In the genomic region with DNA sequence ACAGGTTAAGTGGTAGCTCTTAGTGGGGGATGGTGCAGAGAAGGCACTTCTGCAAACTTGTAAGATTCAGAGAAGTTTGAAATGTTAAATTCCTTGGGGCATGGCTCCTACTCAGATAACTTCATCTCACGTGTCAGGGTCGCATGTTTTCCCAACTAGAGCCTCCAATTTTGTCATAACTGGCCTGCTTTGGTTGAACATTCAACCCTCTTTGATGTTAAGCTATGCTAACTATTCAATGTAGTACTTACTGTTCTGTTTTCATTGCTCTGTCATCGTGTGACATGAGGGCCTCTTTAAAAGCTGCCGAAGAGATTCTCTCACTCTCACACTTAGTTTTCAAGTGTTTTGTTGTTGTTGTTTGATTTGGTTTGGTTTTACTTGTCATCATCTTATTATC, we compare ENCODE assay signal across 1 cellular context.
TF ChIP-seq lines count a peak whose summit lies in the region.

No MANE protein-coding gene starts in this region.

TF ChIP-seq in IMR-90, 13 proteins besides CTCF, POLR2A, EP300 and RAD21:
- TF ChIP-seq MAZ (IDR thresholded peaks at IDR 0.05; ENCODE audit: borderline replicate concordance, low read depth, low read length) (no peak), SMC3 (IDR thresholded peaks at IDR 0.05; ENCODE audit: low read depth, low read length) (no peak), CEBPB (IDR thresholded peaks at IDR 0.05; ENCODE audit: low read depth, low read length) (no peak), BHLHE40 (IDR thresholded peaks at IDR 0.05; ENCODE audit: low read depth, low read length) (peak; percentile 40; the same call in 1 of the 2 replicates), RFX5 (IDR thresholded peaks at IDR 0.05; ENCODE audit: low read depth, low read length) (no peak)
- TF ChIP-seq, protein P1, sequence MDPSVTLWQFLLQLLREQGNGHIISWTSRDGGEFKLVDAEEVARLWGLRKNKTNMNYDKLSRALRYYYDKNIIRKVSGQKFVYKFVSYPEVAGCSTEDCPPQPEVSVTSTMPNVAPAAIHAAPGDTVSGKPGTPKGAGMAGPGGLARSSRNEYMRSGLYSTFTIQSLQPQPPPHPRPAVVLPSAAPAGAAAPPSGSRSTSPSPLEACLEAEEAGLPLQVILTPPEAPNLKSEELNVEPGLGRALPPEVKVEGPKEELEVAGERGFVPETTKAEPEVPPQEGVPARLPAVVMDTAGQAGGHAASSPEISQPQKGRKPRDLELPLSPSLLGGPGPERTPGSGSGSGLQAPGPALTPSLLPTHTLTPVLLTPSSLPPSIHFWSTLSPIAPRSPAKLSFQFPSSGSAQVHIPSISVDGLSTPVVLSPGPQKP (IDR thresholded peaks at IDR 0.05; ENCODE audit: borderline replicate concordance, low read depth, low read length) = no peak
